In genomic region chr19:3618144-3618810, GRCh38 we compare ENCODE assay signal across 8 cellular contexts. TPM values are rescaled to one million over a fixed set of nuclear protein-coding genes. Genes with fewer than 3 reads are reported as not detected.
DNase-seq lines count a peak whose midpoint lies in the region; ATAC-seq and TF ChIP-seq lines count a peak whose summit lies in the region.

No MANE protein-coding gene starts in this region.

- TF ChIP-seq CTCF in nephron progenitor cell (IDR thresholded peaks at IDR 0.05) (peak; percentile 84), tibial nerve (IDR thresholded peaks at IDR 0.05) (peak; percentile 90 to 98 (median 96))

- no peak overlapping the region for H3K4me3 Mint-ChIP-seq in nephron progenitor cell

- TF ChIP-seq POLR2A in erythroblast (IDR thresholded peaks at IDR 0.05; ENCODE audit: low read length): no peak
- no peak for TF ChIP-seq POLR2A in tibial nerve (IDR thresholded peaks at IDR 0.05)

- TF ChIP-seq EP300 in Ishikawa (IDR thresholded peaks at IDR 0.05; ENCODE audit: borderline replicate concordance) (no peak), tibial nerve (IDR thresholded peaks at IDR 0.05) (peak in 1 of 2 donors; percentile 49)

- H3K27me3 ChIP-seq in tibial nerve: no peaks in the 10 kb centered on the region

- H3K27ac Mint-ChIP-seq in nephron progenitor cell: no peak overlapping the region

- ATAC-seq in HG02973 (IDR thresholded peaks at IDR 0.05; ENCODE audit: unreplicated experiment): no peak

- no peaks in the 10 kb centered on the region for H3K9me3 ChIP-seq in tibial nerve

- no peak overlapping the region for H3K4me3 ChIP-seq in tibial nerve

- WGBS in tibial nerve, 2 donors: 29 to 57% methylated on average over 18 to 20 of the region's 31 CpGs

- H3K27me3 Mint-ChIP-seq in nephron progenitor cell (ENCODE audit: low read depth, poor library complexity): peaks cover 3% of the 10 kb centered on the region

- H3K4me1 ChIP-seq in tibial nerve: peaks cover 0 to 25% (median 5%) of the 10 kb centered on the region in 4 donors

- TF ChIP-seq RAD21 in Ishikawa (IDR thresholded peaks at IDR 0.05; ENCODE audit: low read depth): peak; percentile 64

- peaks cover 9% of the 10 kb centered on the region for H3K36me3 Mint-ChIP-seq in nephron progenitor cell (ENCODE audit: low read depth)

- peaks cover 8% of the 10 kb centered on the region for H3K4me1 Mint-ChIP-seq in nephron progenitor cell

- H3K36me3 ChIP-seq in tibial nerve: peaks cover 0 to 91% (median 0%) of the 10 kb centered on the region in 3 donors

- H3K9me3 Mint-ChIP-seq in nephron progenitor cell: no peaks in the 10 kb centered on the region

- peak overlapping the region in 2 of 4 donors; percentile 73 to 74 for H3K27ac ChIP-seq in tibial nerve

- DNase-seq in COLO829 (ENCODE audit: low spot score): peak; percentile 69
- peak; percentile 64 for DNase-seq in activated CD8-positive, alpha-beta memory T cell treated with anti-CD3 and anti-CD28 coated beads, Interleukin-2, amount 50 U/mL, for 4 hours
- DNase-seq in erythroblast (lab: John Stamatoyannopoulos, UW): peak; percentile 46 to 70
- DNase-seq in nephron progenitor cell: peak; percentile 74
- DNase-seq in tibial nerve (ENCODE audit: low spot score in 2 of 2): peak; percentile 60 to 61
- DNase-seq in NCI-H2029 (lab: John Stamatoyannopoulos, UW): no peak

TF ChIP-seq in Ishikawa, 13 proteins besides CTCF, POLR2A, EP300 and RAD21:
- TF ChIP-seq EGR1 (IDR thresholded peaks at IDR 0.05) (no peak), TAF1 (IDR thresholded peaks at IDR 0.05; ENCODE audit: low read depth) (no peak), TCF12 (IDR thresholded peaks at IDR 0.05; ENCODE audit: low read depth) (no peak), FOXM1 (IDR thresholded peaks at IDR 0.05; ENCODE audit: borderline replicate concordance, low read depth) (no peak)

RNA-seq across cellular contexts. Expression of gene CACTIN, which starts 8.3 kb away (rescaled TPM):
- 10 to 100 TPM; 22.9 to 59.1 (median 42.7) TPM for total RNA-seq in tibial nerve

RNA-seq across cellular contexts. Expression of gene TBXA2R, which starts 11.6 kb away (rescaled TPM):
- total RNA-seq in tibial nerve: 10 to 100 TPM in 1 of 4 donors, 1 to 10 TPM in 3; 4.4 to 11.4 (median 7.2) TPM

RNA-seq across cellular contexts. Expression of gene GIPC3, which starts 33.0 kb away (rescaled TPM):
- total RNA-seq in tibial nerve: 1 to 10 TPM in 2 of 4 donors, under 1 TPM in 2; 0.21 to 2.4 (median 1.1) TPM

RNA-seq across cellular contexts. Expression of gene HMG20B, which starts 45.5 kb away (rescaled TPM):
- 100 to 1,000 TPM in 3 of 4 donors, 10 to 100 TPM in 1; 94.0 to 181 (median 153) TPM for total RNA-seq in tibial nerve
